ENCODE assay signal across 8 cellular contexts in the genomic region with DNA sequence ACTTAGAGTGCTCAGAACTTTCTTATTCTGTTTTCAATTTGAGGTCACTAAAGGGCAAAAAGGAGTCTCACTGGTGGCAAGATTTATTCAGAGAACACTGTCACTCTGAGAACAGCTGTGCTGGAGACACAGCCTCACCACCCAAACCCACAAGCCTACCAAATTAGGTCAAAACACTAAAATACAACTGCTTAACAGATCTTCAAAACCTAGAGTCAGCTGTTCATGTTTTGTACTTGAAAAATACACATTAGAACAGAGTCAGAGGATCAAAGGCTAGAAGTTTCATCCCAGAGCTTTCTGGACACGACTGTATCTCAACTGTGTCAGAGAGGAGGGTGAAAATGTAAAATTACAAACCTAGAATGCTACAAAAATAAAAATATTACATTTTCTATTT.
DNase-seq lines count a peak whose midpoint lies in the region; ATAC-seq and TF ChIP-seq lines count a peak whose summit lies in the region.

No MANE protein-coding gene starts in this region.

- peaks cover 8 to 13% of the 10 kb centered on the region in 2 donors for H3K36me3 ChIP-seq in mucosa of rectum (ENCODE audit: control insufficient read depth in 2 of 2, insufficient read depth in 2 of 2, low read length in 2 of 2)
- H3K36me3 ChIP-seq in thyroid gland = peaks cover 0 to 5% of the 10 kb centered on the region in 2 donors
- no peaks in the 10 kb centered on the region for H3K36me3 ChIP-seq in testis (ENCODE audit: low read depth, missing control alignments)

- TF ChIP-seq CTCF in GM13977 (IDR thresholded peaks at IDR 0.05; ENCODE audit: extremely low read depth, insufficient read depth, missing control alignments) (no peak), thyroid gland (IDR thresholded peaks at IDR 0.05) (no peak), testis (IDR thresholded peaks at IDR 0.05) (no peak)

- no peak overlapping the region for H3K4me3 ChIP-seq in mucosa of rectum (ENCODE audit: low read length in 2 of 2)
- no peak overlapping the region for H3K4me3 ChIP-seq in thyroid gland (replicated peaks in 1 of 3)
- H3K4me3 ChIP-seq in testis = no peak overlapping the region

- 88 to 95% methylated on average over 1 of the region's 1 CpG for WGBS in thyroid gland, 2 donors
- 53 to 65% methylated on average over 1 of the region's 1 CpG for WGBS in testis, 2 donors

- H3K4me1 ChIP-seq in mucosa of rectum (ENCODE audit: control insufficient read depth in 2 of 2, insufficient read depth in 2 of 2, low read length in 2 of 2) = peaks cover 0 to 3% of the 10 kb centered on the region in 2 donors
- peaks cover 2 to 4% of the 10 kb centered on the region in 2 donors for H3K4me1 ChIP-seq in thyroid gland
- H3K4me1 ChIP-seq in testis = no peaks in the 10 kb centered on the region

- H3K27ac ChIP-seq in mucosa of rectum (ENCODE audit: low read depth in 2 of 2, low read length in 2 of 2) (peak overlapping the region; percentile 5 to 10), thyroid gland (no peak overlapping the region), testis (peak overlapping the region in 1 of 2 donors; percentile 36)

- no peaks in the 10 kb centered on the region for H3K27me3 ChIP-seq in mucosa of rectum (ENCODE audit: control insufficient read depth in 2 of 2, insufficient read depth in 2 of 2, low read length in 2 of 2)
- no peaks in the 10 kb centered on the region for H3K27me3 ChIP-seq in thyroid gland
- H3K27me3 ChIP-seq in testis = no peaks in the 10 kb centered on the region

- in situ Hi-C loops in GM13977 (cut with MboI; ENCODE audit: low pct_unique_long_range_greater_than_20kb, low sequenced_read_pairs, unreplicated experiment) = no loop called here

- peak; percentile 89 for ATAC-seq in GM21447 (IDR thresholded peaks at IDR 0.05; ENCODE audit: unreplicated experiment)
- peak; percentile 70 for ATAC-seq in HG03571 (IDR thresholded peaks at IDR 0.05; ENCODE audit: unreplicated experiment)

- TF ChIP-seq POLR2A in thyroid gland (IDR thresholded peaks at IDR 0.05) (no peak), testis (IDR thresholded peaks at IDR 0.05) (no peak)

- H3K9me3 ChIP-seq in mucosa of rectum (ENCODE audit: control insufficient read depth in 2 of 2, low read length in 2 of 2) (no peaks in the 10 kb centered on the region), thyroid gland (no peaks in the 10 kb centered on the region), testis (no peaks in the 10 kb centered on the region)

- intact Hi-C loops in thyroid gland (cut with DNase I) = no loop called here
- intact Hi-C loops in testis (cut with DNase I; ENCODE audit: low total_unique reads) = no loop called here

- H3K9ac ChIP-seq in mucosa of rectum (ENCODE audit: low read depth in 1 of 2, low read length in 2 of 2) = no peak overlapping the region

- peak; percentile 30 for DNase-seq in GM13977 (ENCODE audit: low spot score)
- no peak for DNase-seq in thyroid gland
- DNase-seq in NCI-H2081 treated with DMSO at 0.1 percent for 48 hours (lab: John Stamatoyannopoulos, UW) = no peak
- no peak for DNase-seq in testis
- no peak for DNase-seq in KG1 (lab: John Stamatoyannopoulos, UW)

Comparison
In these comparisons a context has a peak if more than half of its experiments do, and no peak if none do; other contexts are left out.
1. H3K27ac ChIP-seq: peak in mucosa of rectum (2 of 2); none in thyroid gland (0 of 3).